ENCODE assay signal across 12 cellular contexts in the genomic region with DNA sequence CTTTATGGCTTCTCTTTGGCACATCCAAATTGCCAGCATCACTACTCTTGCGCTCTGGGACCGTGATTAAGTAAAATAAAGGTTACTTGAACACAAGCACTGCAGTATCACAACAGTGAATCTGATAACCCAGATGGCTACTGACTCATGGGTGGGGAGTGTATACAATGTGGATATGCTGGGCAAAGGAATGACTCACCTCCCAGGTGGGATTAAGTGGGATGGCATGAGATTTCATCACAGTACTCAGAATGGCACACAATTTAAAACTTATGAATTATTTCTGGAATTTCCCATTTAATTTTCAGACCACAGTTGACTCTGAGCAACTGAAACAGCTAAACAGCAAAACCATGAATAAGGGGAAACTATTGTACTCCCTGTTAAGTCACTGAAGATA. TPM values are rescaled to one million over a fixed set of nuclear protein-coding genes. Genes with fewer than 3 reads are reported as not detected.
DNase-seq lines count a peak whose midpoint lies in the region; ATAC-seq, FAIRE-seq and TF ChIP-seq lines count a peak whose summit lies in the region.
"Had no signal": no experiment of that assay in that cellular context is flagged by ENCODE, and none has a peak within 500 bp of the region (broad histone marks: within the 10 kb centered on the region; RNA-seq: fewer than 3 reads in every experiment).

No MANE protein-coding gene starts in this region.

- no peak overlapping the region for H3K9ac ChIP-seq in endothelial cell of umbilical vein (replicated peaks; ENCODE audit: extremely low read depth, insufficient read depth, low read length)

- CTCF ChIA-PET in PC-9 (lab: Charles Lee), result no interaction called here
- CTCF ChIA-PET in endothelial cell of umbilical vein (lab: Charles Lee), result no interaction called here

- H3K4me3 Mint-ChIP-seq in activated naive CD8-positive, alpha-beta T cell, result no peak overlapping the region
- no peak overlapping the region for H3K4me3 Mint-ChIP-seq in activated naive CD8-positive, alpha-beta T cell treated with anti-CD3 and anti-CD28 coated beads for 36 hours
- no peak overlapping the region for H3K4me3 Mint-ChIP-seq in nephron progenitor cell
- H3K4me3 Mint-ChIP-seq in effector memory CD8-positive, alpha-beta T cell, result no peak overlapping the region
- H3K4me3 Mint-ChIP-seq: CD4-positive, alpha-beta T cell had no signal

- H3K27me3 ChIP-seq in PC-9 (ENCODE audit: insufficient read depth, low read depth) (no peaks in the 10 kb centered on the region), endothelial cell of umbilical vein (ENCODE audit: control insufficient read depth in 2 of 2, insufficient read depth in 2 of 2, low read length in 2 of 2) (no peaks in the 10 kb centered on the region)

- dilution Hi-C loops in endothelial cell of umbilical vein (cut with MboI; ENCODE audit: extremely low pct_ligation_motif_present, low sequenced_read_pairs), result no loop called here

- no peaks in the 10 kb centered on the region for H3K9me1 ChIP-seq in endothelial cell of umbilical vein (replicated peaks; ENCODE audit: control insufficient read depth, extremely low read depth, insufficient read depth, low read length)

- POLR2A ChIA-PET in PC-9 (lab: Charles Lee; ENCODE audit: unreplicated experiment), result no interaction called here
- POLR2A ChIA-PET in endothelial cell of umbilical vein (lab: Charles Lee), result no interaction called here

- peaks cover 25% of the 10 kb centered on the region for H3K36me3 ChIP-seq in PC-9 (ENCODE audit: low read depth)
- H3K36me3 ChIP-seq in endothelial cell of umbilical vein (ENCODE audit: control insufficient read depth in 2 of 2, extremely low read depth in 1 of 2, insufficient read depth in 2 of 2, low read length in 2 of 2), result peaks cover 0 to 2% of the 10 kb centered on the region in 2 experiments

- H3K36me3 Mint-ChIP-seq in activated naive CD8-positive, alpha-beta T cell, result peaks cover 9% of the 10 kb centered on the region
- H3K36me3 Mint-ChIP-seq in activated naive CD8-positive, alpha-beta T cell treated with anti-CD3 and anti-CD28 coated beads for 36 hours, result peaks cover 13% of the 10 kb centered on the region
- H3K36me3 Mint-ChIP-seq in nephron progenitor cell (ENCODE audit: low read depth), result peaks cover 11% of the 10 kb centered on the region
- H3K36me3 Mint-ChIP-seq in effector memory CD8-positive, alpha-beta T cell (ENCODE audit: insufficient read depth), result peaks cover 23% of the 10 kb centered on the region

- H3K79me2 ChIP-seq in PC-9 (ENCODE audit: low read depth) (peaks cover 75% of the 10 kb centered on the region), endothelial cell of umbilical vein (ENCODE audit: control insufficient read depth, insufficient read depth, low read length) (peaks cover 33% of the 10 kb centered on the region)

- H3K27ac ChIP-seq in PC-9 (peak overlapping the region; percentile 90), endothelial cell of umbilical vein (ENCODE audit: insufficient read depth, low read depth, low read length) (no peak overlapping the region)
- H3K27ac ChIP-seq: SK-N-MC had no signal

- FAIRE-seq in endothelial cell of umbilical vein (lab: Jason Lieb, UNC), result no peak

- H2AFZ ChIP-seq in PC-9 (no peak overlapping the region), endothelial cell of umbilical vein (ENCODE audit: low read depth, low read length) (no peak overlapping the region)

- no peak for DNase-seq in activated naive CD8-positive, alpha-beta T cell treated with anti-CD3 and anti-CD28 coated beads for 36 hours
- peak; percentile 67 to 96 for DNase-seq in PC-9
- peak; percentile 33 for DNase-seq in endothelial cell of umbilical vein (ENCODE audit: low read depth, low spot score)
- DNase-seq in stimulated activated CD4-positive, alpha-beta T cell treated with anti-CD3 and anti-CD28 coated beads, TNF-alpha, amount 100 ng/mL, for 48 hours (ENCODE audit: low read depth in 3 of 3), result peak in 2 of 3 donors; percentile 7 to 11
- no peak for DNase-seq in nephron progenitor cell
- DNase-seq in effector memory CD8-positive, alpha-beta T cell, result no peak
- DNase-seq: CD4-positive, alpha-beta T cell; hippocampal formation; NCI-H1092 treated with DMSO at 0.1 percent for 48 hours had no signal

- H3K4me3 ChIP-seq in PC-9 (no peak overlapping the region), endothelial cell of umbilical vein (replicated peaks in 1 of 3; ENCODE audit: insufficient read depth in 1 of 3, low read depth in 1 of 3, low read length in 3 of 3) (no peak overlapping the region)
- H3K4me3 ChIP-seq: SK-N-MC had no signal

- TF ChIP-seq POLR2A in endothelial cell of umbilical vein (IDR thresholded peaks at IDR 0.05; ENCODE audit: low read depth, low read length), result no peak

- H3K4me2 ChIP-seq in PC-9 (peak overlapping the region; percentile 83), endothelial cell of umbilical vein (ENCODE audit: insufficient read depth, low read length) (no peak overlapping the region)

- no peak for ATAC-seq in effector memory CD8-positive, alpha-beta T cell (replicated peaks)
- ATAC-seq in GM21576 (IDR thresholded peaks at IDR 0.05; ENCODE audit: unreplicated experiment), result no peak

- intact Hi-C loops in PC-9 (cut with micrococcal nuclease; ENCODE audit: unreplicated experiment), result loop anchor here (5.0 to 10.0 kb wide), 4 partner anchors 102 to 502 kb away; partner anchors contain the start of genes FAM169A and GCNT4
- intact Hi-C loops in endothelial cell of umbilical vein (cut with micrococcal nuclease), result no loop called here

- H3K4me1 ChIP-seq in PC-9 (replicated peaks; ENCODE audit: insufficient read depth) (peaks cover 47% of the 10 kb centered on the region), endothelial cell of umbilical vein (ENCODE audit: control insufficient read depth, extremely low read depth, insufficient read depth, low read length) (peaks cover 10% of the 10 kb centered on the region)

- peaks cover 43% of the 10 kb centered on the region for H3K4me1 Mint-ChIP-seq in activated naive CD8-positive, alpha-beta T cell (ENCODE audit: low read depth)
- peaks cover 32% of the 10 kb centered on the region for H3K4me1 Mint-ChIP-seq in activated naive CD8-positive, alpha-beta T cell treated with anti-CD3 and anti-CD28 coated beads for 36 hours
- H3K4me1 Mint-ChIP-seq in nephron progenitor cell, result peaks cover 22% of the 10 kb centered on the region
- H3K4me1 Mint-ChIP-seq in effector memory CD8-positive, alpha-beta T cell (ENCODE audit: low read depth in 2 of 2), result peaks cover 23 to 36% of the 10 kb centered on the region in 2 donors

- no TSS peak for BruUV-seq in PC-9 (replicated peaks; lab: Mats Ljungman, UMichigan)
- BruUV-seq in endothelial cell of umbilical vein (replicated peaks; lab: Mats Ljungman, UMichigan), result no TSS peak

- no peaks in the 10 kb centered on the region for H3K27me3 Mint-ChIP-seq in activated naive CD8-positive, alpha-beta T cell
- no peaks in the 10 kb centered on the region for H3K27me3 Mint-ChIP-seq in activated naive CD8-positive, alpha-beta T cell treated with anti-CD3 and anti-CD28 coated beads for 36 hours
- no peaks in the 10 kb centered on the region for H3K27me3 Mint-ChIP-seq in nephron progenitor cell (ENCODE audit: low read depth, poor library complexity)
- H3K27me3 Mint-ChIP-seq in effector memory CD8-positive, alpha-beta T cell, result no peaks in the 10 kb centered on the region
- H3K27me3 Mint-ChIP-seq: CD4-positive, alpha-beta T cell had no signal

- peaks cover 19% of the 10 kb centered on the region for H3F3A ChIP-seq in PC-9 (ENCODE audit: insufficient read depth, low read depth)

- no peaks in the 10 kb centered on the region for H3K9me3 Mint-ChIP-seq in activated naive CD8-positive, alpha-beta T cell (ENCODE audit: low read depth)
- H3K9me3 Mint-ChIP-seq in activated naive CD8-positive, alpha-beta T cell treated with anti-CD3 and anti-CD28 coated beads for 36 hours, result no peaks in the 10 kb centered on the region
- no peaks in the 10 kb centered on the region for H3K9me3 Mint-ChIP-seq in nephron progenitor cell
- H3K9me3 Mint-ChIP-seq in effector memory CD8-positive, alpha-beta T cell, result no peaks in the 10 kb centered on the region
- H3K9me3 Mint-ChIP-seq: CD4-positive, alpha-beta T cell had no signal

- H3K9me3 ChIP-seq in PC-9 (ENCODE audit: insufficient read depth, low read depth) (no peaks in the 10 kb centered on the region), endothelial cell of umbilical vein (replicated peaks; ENCODE audit: control insufficient read depth, insufficient read depth, low read length) (no peaks in the 10 kb centered on the region)

- no peak for TF ChIP-seq CTCF in PC-9 (conservative IDR thresholded peaks at IDR 0.05)
- no peak for TF ChIP-seq CTCF in endothelial cell of umbilical vein (IDR thresholded peaks at IDR 0.05; ENCODE audit: extremely low read depth in 1 of 2, insufficient read depth in 1 of 2, low read depth in 1 of 2, low read length in 2 of 2)
- no peak for TF ChIP-seq CTCF in nephron progenitor cell (IDR thresholded peaks at IDR 0.05)

- H3K27ac Mint-ChIP-seq in activated naive CD8-positive, alpha-beta T cell, result peak overlapping the region; percentile 8
- no peak overlapping the region for H3K27ac Mint-ChIP-seq in activated naive CD8-positive, alpha-beta T cell treated with anti-CD3 and anti-CD28 coated beads for 36 hours
- H3K27ac Mint-ChIP-seq in nephron progenitor cell, result no peak overlapping the region
- no peak overlapping the region for H3K27ac Mint-ChIP-seq in effector memory CD8-positive, alpha-beta T cell
- H3K27ac Mint-ChIP-seq: CD4-positive, alpha-beta T cell had no signal

- H3K9me2 ChIP-seq in PC-9 (ENCODE audit: insufficient read depth), result no peaks in the 10 kb centered on the region

- H4K20me1 ChIP-seq in PC-9 (ENCODE audit: insufficient read depth) (no peaks in the 10 kb centered on the region), endothelial cell of umbilical vein (replicated peaks; ENCODE audit: control insufficient read depth, extremely low read depth, insufficient read depth, low read length) (peaks cover 2% of the 10 kb centered on the region)

RNA-seq across cellular contexts. Expression of gene GFM2, which starts 4.3 kb away (rescaled TPM):
- total RNA-seq in activated naive CD8-positive, alpha-beta T cell treated with anti-CD3 and anti-CD28 coated beads for 36 hours, result 10 to 100 TPM; 30.9 to 31.2 TPM
- 38.5 and 39.8 TPM in 2 replicates for total RNA-seq in PC-9 (2021)
- 23.3 and 29.0 TPM in 2 replicates for total RNA-seq in endothelial cell of umbilical vein
- polyA plus RNA-seq in endothelial cell of umbilical vein, result 11.5 and 16.5 TPM in 2 replicates
- 11.6 and 13.6 TPM in 2 replicates for polyA plus RNA-seq in endothelial cell of umbilical vein (2011; cell fraction: cytosol; rRNA removed)
- polyA plus RNA-seq in endothelial cell of umbilical vein (2011; cell fraction: nucleus; rRNA removed), result 51.6 and 58.9 TPM in 2 replicates
- polyA plus RNA-seq in endothelial cell of umbilical vein (2012), result 18.9 and 24.6 TPM in 2 replicates
- polyA minus RNA-seq in endothelial cell of umbilical vein, result 25.5 and 29.3 TPM in 2 replicates
- polyA minus RNA-seq in endothelial cell of umbilical vein (2011; cell fraction: cytosol; rRNA and poly(A)+ RNA removed), result 16.6 TPM
- 40.6 and 42.4 TPM in 2 replicates for polyA minus RNA-seq in endothelial cell of umbilical vein (2011; cell fraction: nucleus; rRNA and poly(A)+ RNA removed)

RNA-seq across cellular contexts. Expression of gene NSA2, which starts 4.5 kb away (rescaled TPM):
- total RNA-seq in activated naive CD8-positive, alpha-beta T cell treated with anti-CD3 and anti-CD28 coated beads for 36 hours, result 100 to 1,000 TPM; 173 to 193 TPM
- total RNA-seq in PC-9 (2021) (47.3 and 87.1 TPM in 2 replicates), endothelial cell of umbilical vein (72.4 and 73.8 TPM in 2 replicates)
- 9.7 and 20.7 TPM in 2 replicates for polyA plus RNA-seq in endothelial cell of umbilical vein
- polyA plus RNA-seq in endothelial cell of umbilical vein (2011; cell fraction: cytosol; rRNA removed), result 48.9 and 63.6 TPM in 2 replicates
- polyA plus RNA-seq in endothelial cell of umbilical vein (2011; cell fraction: nucleus; rRNA removed), result 14.4 and 34.8 TPM in 2 replicates
- 75.6 and 88.8 TPM in 2 replicates for polyA plus RNA-seq in endothelial cell of umbilical vein (2012)
- 12.6 and 14.1 TPM in 2 replicates for polyA minus RNA-seq in endothelial cell of umbilical vein
- polyA minus RNA-seq in endothelial cell of umbilical vein (2011; cell fraction: cytosol; rRNA and poly(A)+ RNA removed), result 40.8 TPM
- polyA minus RNA-seq in endothelial cell of umbilical vein (2011; cell fraction: nucleus; rRNA and poly(A)+ RNA removed), result 3.9 and 8.9 TPM in 2 replicates

Comparison
In these comparisons a context has a peak if more than half of its experiments do, and no peak if none do; other contexts are left out.
1. DNase-seq: peak in PC-9 (2 of 2), endothelial cell of umbilical vein (single experiment) and stimulated activated CD4-positive, alpha-beta T cell treated with anti-CD3 and anti-CD28 coated beads, TNF-alpha, amount 100 ng/mL, for 48 hours (2 of 3); none in activated naive CD8-positive, alpha-beta T cell treated with anti-CD3 and anti-CD28 coated beads for 36 hours (single experiment), nephron progenitor cell (single experiment) and effector memory CD8-positive, alpha-beta T cell (0 of 3).